Comparison of ENCODE assay signal across 34 cellular contexts in the genomic region with DNA sequence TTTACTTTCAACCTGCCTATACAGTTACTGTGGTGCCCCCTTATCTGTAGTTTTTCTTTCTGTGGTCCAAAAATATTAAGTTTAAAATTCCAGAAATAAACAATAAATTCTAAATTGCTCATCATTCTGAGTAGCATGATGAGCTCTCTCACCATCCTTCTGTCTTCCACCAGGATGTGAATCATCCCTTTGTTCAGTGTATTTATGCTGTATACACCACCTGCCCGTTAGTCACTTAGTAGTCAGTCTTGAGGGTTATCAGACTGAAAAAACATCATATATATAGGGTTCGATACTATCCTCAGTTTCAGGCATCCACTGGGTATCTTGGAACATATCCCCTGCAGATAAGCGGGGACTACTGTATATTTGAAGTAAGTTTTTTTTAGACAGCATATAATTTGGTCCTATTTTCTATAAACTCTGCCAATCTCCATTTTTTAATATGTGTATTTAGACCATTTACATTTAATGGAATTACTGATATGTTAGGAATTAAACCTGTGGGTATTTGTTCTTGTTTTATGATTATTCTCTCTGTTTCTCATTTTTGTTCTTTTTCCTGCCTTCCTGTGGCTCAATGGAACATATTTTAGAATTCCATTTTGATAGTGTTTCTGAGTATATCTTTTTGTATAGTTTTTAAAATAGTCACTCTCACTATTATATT. TPM values are rescaled to one million over a fixed set of nuclear protein-coding genes. Genes with fewer than 3 reads are reported as not detected.
DNase-seq lines count a peak whose midpoint lies in the region; ATAC-seq, FAIRE-seq and TF ChIP-seq lines count a peak whose summit lies in the region.
"Had no signal": no experiment of that assay in that cellular context is flagged by ENCODE, and none has a peak within 500 bp of the region (broad histone marks: within the 10 kb centered on the region; RNA-seq: fewer than 3 reads in every experiment).

No MANE protein-coding gene starts in this region.

- TF ChIP-seq CTCF in A549 (IDR thresholded peaks at IDR 0.05) (no peak), chondrocyte (IDR thresholded peaks at IDR 0.05) (no peak), H9 (conservative IDR thresholded peaks at IDR 0.05) (no peak)

- H3K79me2 ChIP-seq in H9 (ENCODE audit: insufficient read depth, low read length), result no peaks in the 10 kb centered on the region

- no peak overlapping the region for H3K18ac ChIP-seq in H9 (ENCODE audit: insufficient read length, low read depth, low read length)

- CTCF ChIA-PET in A549 (lab: Yijun Ruan, JAX), result no interaction called here

- no peak overlapping the region for H3K4me3 ChIP-seq in A549
- H3K4me3 ChIP-seq: prostate gland, testis had no signal

- no peak for TF ChIP-seq POLR2A in A549 (IDR thresholded peaks at IDR 0.05; ENCODE audit: low read length)

- H3K9me3 Mint-ChIP-seq in chondrocyte (ENCODE audit: low read depth), result peaks cover 36% of the 10 kb centered on the region
- peaks cover 15 to 36% of the 10 kb centered on the region in 2 experiments for H3K9me3 Mint-ChIP-seq in H9
- H3K9me3 Mint-ChIP-seq: CD4-positive, alpha-beta T cell had no signal

- no peak overlapping the region for H4K91ac ChIP-seq in H9 (ENCODE audit: insufficient read length, low read depth, low read length)

- H3K27ac ChIP-seq in A549, result no peak overlapping the region
- H3K27ac ChIP-seq in epithelial cell of prostate, result no peak overlapping the region
- no peak overlapping the region for H3K27ac ChIP-seq in H9 (ENCODE audit: insufficient read length, low read depth, low read length)
- H3K27ac ChIP-seq: prostate gland, testis had no signal

- peak; percentile 49 for FAIRE-seq in A549 (lab: Jason Lieb, UNC)
- FAIRE-seq: astrocyte, D721Med, endometrium, GM12891, H1 had no signal

- no peak overlapping the region for H3K23ac ChIP-seq in H9 (ENCODE audit: insufficient read length, low read depth, low read length)

- H3K14ac ChIP-seq in H9 (ENCODE audit: insufficient read depth, low read length), result no peak overlapping the region

- H3K27ac Mint-ChIP-seq in chondrocyte (ENCODE audit: unreplicated experiment), result no peak overlapping the region
- H3K27ac Mint-ChIP-seq in H9, result no peak overlapping the region
- H3K27ac Mint-ChIP-seq: activated naive CD8-positive, alpha-beta T cell; activated T-helper 2 cell treated with anti-CD3 and anti-CD28 coated beads, Interferon-gamma antibody, Interleukin-2, Interleukin-4, amounts not matched to agents 10 μg/mL and 5 μg/mL and 100 μg/mL, durations not matched to agents 14 hours and 24 hours and 36 hours; CD4-positive, alpha-beta T cell; naive B cell; T-helper 17 cell had no signal

- H3K9me3 ChIP-seq in A549 (peaks cover 42% of the 10 kb centered on the region), H9 (ENCODE audit: control insufficient read depth, low read depth, low read length) (no peaks in the 10 kb centered on the region)
- H3K9me3 ChIP-seq: prostate gland, testis had no signal

- no peak overlapping the region for H4K8ac ChIP-seq in H9 (replicated peaks; ENCODE audit: insufficient read length, low read depth, low read length)

- no peak for ATAC-seq in A549
- no peak for ATAC-seq in GM18867 (IDR thresholded peaks at IDR 0.05; ENCODE audit: unreplicated experiment)
- ATAC-seq: left ventricle myocardium superior; Right ventricle myocardium inferior; SK-N-SH treated with all-trans-retinoic acid at 6 μM for 48 hours; stimulated activated naive CD8-positive, alpha-beta T cell treated with anti-CD3 and anti-CD28 coated beads, Interleukin-15, Interleukin-2, amounts not matched to agents 100 U/mL and 50 U/mL, for 24 hours; T-helper 17 cell had no signal

- WGBS in A549 (ENCODE audit: missing lambda C conversion rate), result 9% methylated on average over 3 of the region's 3 CpGs
- WGBS in H9 (ENCODE audit: extremely low coverage, insufficient read length, low lambda C conversion rate), result no CpG with 5 or more reads among the region's 3 CpGs

- no peak overlapping the region for H3K9ac ChIP-seq in H9 (ENCODE audit: extremely low read depth, insufficient read length, low read length)

- H3K4me1 Mint-ChIP-seq in chondrocyte (ENCODE audit: low read depth) (no peaks in the 10 kb centered on the region), H9 (no peaks in the 10 kb centered on the region)
- H3K4me1 Mint-ChIP-seq: naive B cell had no signal

- no peak overlapping the region for H4K5ac ChIP-seq in H9 (ENCODE audit: insufficient read length, low read depth, low read length)

- H3K27me3 ChIP-seq in H9 (ENCODE audit: insufficient read depth, low read length), result no peaks in the 10 kb centered on the region
- H3K27me3 ChIP-seq: testis had no signal

- H3K4me2 ChIP-seq in A549, result no peak overlapping the region
- H3K4me2 ChIP-seq in H9 (ENCODE audit: insufficient read depth, insufficient read length, low read length), result no peak overlapping the region

- H3K36me3 Mint-ChIP-seq in chondrocyte (ENCODE audit: low read depth) (peaks cover 7% of the 10 kb centered on the region), H9 (ENCODE audit: insufficient read depth in 1 of 3, low read depth in 3 of 3) (no peaks in the 10 kb centered on the region; a peak in 1 of 7 replicates)

- H2AK5ac ChIP-seq in H9 (ENCODE audit: insufficient read length, low read length), result no peak overlapping the region

- H4K20me1 ChIP-seq in H9 (ENCODE audit: control insufficient read depth, insufficient read depth, insufficient read length), result no peaks in the 10 kb centered on the region

- no peak for TF ChIP-seq EP300 in A549 (IDR thresholded peaks at IDR 0.05)

- H3K4me1 ChIP-seq in A549, result no peaks in the 10 kb centered on the region
- no peaks in the 10 kb centered on the region for H3K4me1 ChIP-seq in H9 (ENCODE audit: insufficient read depth, low read length)
- H3K4me1 ChIP-seq: prostate gland, testis had no signal

- no peak overlapping the region for H3K4me3 Mint-ChIP-seq in chondrocyte (ENCODE audit: unreplicated experiment)
- no peak overlapping the region for H3K4me3 Mint-ChIP-seq in H9
- H3K4me3 Mint-ChIP-seq: activated naive CD8-positive, alpha-beta T cell; CD4-positive, alpha-beta T cell; T-helper 17 cell had no signal

- H3K56ac ChIP-seq in H9 (ENCODE audit: insufficient read length, low read depth, low read length), result no peak overlapping the region

- no peak overlapping the region for H3T11ph ChIP-seq in H9 (ENCODE audit: low read length)

- no peak overlapping the region for H2BK5ac ChIP-seq in H9 (ENCODE audit: insufficient read length, low read length)

- H3K79me1 ChIP-seq in H9 (ENCODE audit: insufficient read depth, low read depth, low read length, poor library complexity, severe bottlenecking), result no peaks in the 10 kb centered on the region

- no peak overlapping the region for H2BK120ac ChIP-seq in H9 (ENCODE audit: low read depth, low read length, poor library complexity, severe bottlenecking)

- TF ChIP-seq RAD21 in A549 (conservative IDR thresholded peaks at IDR 0.05 in 1 of 2, IDR thresholded peaks at IDR 0.05 in 1 of 2), result no peak

- H3K23me2 ChIP-seq in H9 (ENCODE audit: insufficient read length, low read depth, low read length, poor library complexity, severe bottlenecking), result no peaks in the 10 kb centered on the region

- POLR2A ChIA-PET in A549 (lab: Yijun Ruan, JAX), result no interaction called here

- no peak overlapping the region for H3K4ac ChIP-seq in H9 (ENCODE audit: low read depth, low read length)

- H2AFZ ChIP-seq in H9 (ENCODE audit: low read length), result no peak overlapping the region

- peaks cover 26% of the 10 kb centered on the region for H3K27me3 Mint-ChIP-seq in chondrocyte (ENCODE audit: low read depth)
- peaks cover 34% of the 10 kb centered on the region for H3K27me3 Mint-ChIP-seq in H9 (ENCODE audit: low read depth)

- H2BK12ac ChIP-seq in H9 (ENCODE audit: insufficient read length, low read depth, low read length), result no peak overlapping the region

- no peak overlapping the region for H2BK15ac ChIP-seq in H9 (ENCODE audit: low read depth, low read length)

- no peak overlapping the region for H2BK20ac ChIP-seq in H9 (ENCODE audit: low read depth, low read length, poor library complexity, severe bottlenecking)

- no peak for DNase-seq in A549 (ENCODE audit: low read depth in 1 of 2, low spot score in 1 of 2)
- DNase-seq in DMS53 treated with DMSO at 0.1 percent for 48 hours (lab: John Stamatoyannopoulos, UW; ENCODE audit: unreplicated experiment), result peak; percentile 13
- DNase-seq in RKO (ENCODE audit: low spot score), result peak; percentile 55
- peak; percentile 10 for DNase-seq in epithelial cell of prostate (ENCODE audit: low read depth, low spot score)
- no peak for DNase-seq in chondrocyte (ENCODE audit: low spot score)
- DNase-seq in H9, result no peak
- DNase-seq: activated CD4-positive, alpha-beta T cell treated with anti-CD3 and anti-CD28 coated beads for 4 hours; caudate nucleus; CD4-positive, alpha-beta T cell; dermis blood vessel endothelial cell; hypothalamus; KBM-7; left ventricle myocardium superior; naive B cell; NCI-H1436; nucleus accumbens; stimulated activated naive CD8-positive, alpha-beta T cell treated with anti-CD3 and anti-CD28 coated beads, Interleukin-15, Interleukin-2, amounts not matched to agents 100 U/mL and 50 U/mL, for 24 hours; T-helper 17 cell; testis had no signal

TF ChIP-seq in A549, 52 proteins besides CTCF, POLR2A, EP300 and RAD21 (continues in another document):
- TF ChIP-seq ESRRA (IDR thresholded peaks at IDR 0.05; ENCODE audit: borderline replicate concordance, low read length), result no peak
- TF ChIP-seq, protein P1, sequence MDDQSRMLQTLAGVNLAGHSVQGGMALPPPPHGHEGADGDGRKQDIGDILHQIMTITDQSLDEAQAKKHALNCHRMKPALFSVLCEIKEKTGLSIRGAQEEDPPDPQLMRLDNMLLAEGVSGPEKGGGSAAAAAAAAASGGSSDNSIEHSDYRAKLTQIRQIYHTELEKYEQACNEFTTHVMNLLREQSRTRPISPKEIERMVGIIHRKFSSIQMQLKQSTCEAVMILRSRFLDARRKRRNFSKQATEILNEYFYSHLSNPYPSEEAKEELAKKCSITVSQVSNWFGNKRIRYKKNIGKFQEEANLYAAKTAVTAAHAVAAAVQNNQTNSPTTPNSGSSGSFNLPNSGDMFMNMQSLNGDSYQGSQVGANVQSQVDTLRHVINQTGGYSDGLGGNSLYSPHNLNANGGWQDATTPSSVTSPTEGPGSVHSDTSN (IDR thresholded peaks at IDR 0.05), result no peak

RNA-seq across cellular contexts. Expression of a gene that starts 31.0 kb away (rescaled TPM):
- polyA plus RNA-seq in A549 (2011; rRNA removed) (0.03 TPM in 1 of 2 replicates, not detected in the other), A549 (2017; fragmentation: RNase III; extraction: RNeasy Plus Mini Kit Qiagen cat#74134 plus additional on column Dnase treatment) (0.04 TPM in 1 of 3 replicates, not detected in the others)
- 0.04 TPM in 1 of 2 replicates, not detected in the other for polyA plus RNA-seq in A549 (2012; cell fraction: cytosol; rRNA removed)
- 0.02 TPM in 1 of 2 replicates, not detected in the other for polyA plus RNA-seq in A549 (2012; cell fraction: nucleus; rRNA removed)
- polyA minus RNA-seq in A549 (2011; rRNA and poly(A)+ RNA removed), result not detected in 2 replicates
- total RNA-seq in chondrocyte (not detected in 3 replicates), H9 (2021) (not detected in 2 replicates)
- total RNA-seq: astrocyte, dermis blood vessel endothelial cell, fibroblast of lung, H1, HT-29, NCI-H460, OCI-LY7 had no signal
- polyA plus RNA-seq: fibroblast of lung, H1 had no signal

RNA-seq across cellular contexts. Expression of a gene that starts 57.5 kb away (rescaled TPM):
- polyA plus RNA-seq in A549 (2011; rRNA removed) (7.0 and 7.1 TPM in 2 replicates), A549 (2017; fragmentation: RNase III; extraction: RNeasy Plus Mini Kit Qiagen cat#74134 plus additional on column Dnase treatment) (11.4 to 16.9 TPM (median 15.4 TPM) in 3 replicates)
- 9.2 and 11.9 TPM in 2 replicates for polyA plus RNA-seq in A549 (2012; cell fraction: cytosol; rRNA removed)
- polyA plus RNA-seq in A549 (2012; cell fraction: nucleus; rRNA removed), result 54.3 and 75.1 TPM in 2 replicates
- polyA minus RNA-seq in A549 (2011; rRNA and poly(A)+ RNA removed), result 14.2 and 14.7 TPM in 2 replicates
- total RNA-seq in chondrocyte (17.4 to 28.1 TPM (median 20.3 TPM) in 3 replicates), H9 (2021) (12.0 and 13.0 TPM in 2 replicates)

Comparison
In these comparisons a context has a peak if more than half of its experiments do, and no peak if none do; other contexts are left out.
1. DNase-seq: peak in DMS53 treated with DMSO at 0.1 percent for 48 hours (single experiment), RKO (single experiment) and epithelial cell of prostate (single experiment); none in A549 (0 of 2), chondrocyte (single experiment) and H9 (single experiment).